In genomic region chr11:2886191-2886894, GRCh38 we compare ENCODE assay signal across 1 cellular context.
TF ChIP-seq lines count a peak whose summit lies in the region.

No MANE protein-coding gene starts in this region.

TF ChIP-seq in K562, 482 proteins besides CTCF, POLR2A, EP300 and RAD21 (continued from another document):
- TF ChIP-seq MNT (conservative IDR thresholded peaks at IDR 0.05) (no peak), MGA (IDR thresholded peaks at IDR 0.05) (peak; percentile 21; the same call in 1 of the 2 replicates), RB1 (IDR thresholded peaks at IDR 0.05; ENCODE audit: low read depth) (peak; percentile 40; the same call in 1 of the 2 replicates), STAG1 (CRISPR knock-in tag; IDR thresholded peaks at IDR 0.05; ENCODE audit: borderline replicate concordance) (0 out of 2 replicates have a peak, but pooled peaks have one; percentile 6), GATAD2B (IDR thresholded peaks at IDR 0.05; ENCODE audit: borderline replicate concordance) (peak; percentile 76; the same call in 1 of the 2 replicates), ZNF583 (CRISPR knock-in tag; IDR thresholded peaks at IDR 0.05) (0 out of 2 replicates have a peak, but pooled peaks have one; percentile 18), HDAC1 (IDR thresholded peaks at IDR 0.05) (no peak), ATF1 (CRISPR knock-in tag; IDR thresholded peaks at IDR 0.05) (no peak), ATF1 (tag; IDR thresholded peaks at IDR 0.05) (no peak), ZBTB33 (CRISPR knock-in tag; IDR thresholded peaks at IDR 0.05) (peak; percentile 66), ATF7 (IDR thresholded peaks at IDR 0.05) (peak; percentile 14; the same call in 1 of the 2 replicates), MAX (CRISPR knock-in tag; IDR thresholded peaks at IDR 0.05) (peak; percentile 11; the same call in 1 of the 2 replicates), MTA3 (IDR thresholded peaks at IDR 0.05; ENCODE audit: borderline replicate concordance) (0 out of 2 replicates have a peak, but pooled peaks have one; percentile 29), DPF2 (IDR thresholded peaks at IDR 0.05) (0 out of 2 replicates have a peak, but pooled peaks have one; percentile 16), E2F6 (IDR thresholded peaks at IDR 0.05; ENCODE audit: borderline replicate concordance in 1 of 2, extremely low read depth in 1 of 2, insufficient read depth in 1 of 2, insufficient read length in 1 of 2, low read depth in 1 of 2, low read length in 1 of 2, poor library complexity in 1 of 2, severe bottlenecking in 1 of 2) (peak in 1 of 2 experiments; percentile 62), ZNF592 (IDR thresholded peaks at IDR 0.05) (peak; percentile 30; the same call in 1 of the 2 replicates), VEZF1 (CRISPR knock-in tag; IDR thresholded peaks at IDR 0.05) (peak; percentile 48; the same call in 1 of the 2 replicates), ZBTB7A (IDR thresholded peaks at IDR 0.05; ENCODE audit: borderline replicate concordance, control insufficient read depth, low read depth, low read length) (peak; percentile 19; the same call in 1 of the 2 replicates)
